ENCODE assay signal across 8 cellular contexts in the genomic region with DNA sequence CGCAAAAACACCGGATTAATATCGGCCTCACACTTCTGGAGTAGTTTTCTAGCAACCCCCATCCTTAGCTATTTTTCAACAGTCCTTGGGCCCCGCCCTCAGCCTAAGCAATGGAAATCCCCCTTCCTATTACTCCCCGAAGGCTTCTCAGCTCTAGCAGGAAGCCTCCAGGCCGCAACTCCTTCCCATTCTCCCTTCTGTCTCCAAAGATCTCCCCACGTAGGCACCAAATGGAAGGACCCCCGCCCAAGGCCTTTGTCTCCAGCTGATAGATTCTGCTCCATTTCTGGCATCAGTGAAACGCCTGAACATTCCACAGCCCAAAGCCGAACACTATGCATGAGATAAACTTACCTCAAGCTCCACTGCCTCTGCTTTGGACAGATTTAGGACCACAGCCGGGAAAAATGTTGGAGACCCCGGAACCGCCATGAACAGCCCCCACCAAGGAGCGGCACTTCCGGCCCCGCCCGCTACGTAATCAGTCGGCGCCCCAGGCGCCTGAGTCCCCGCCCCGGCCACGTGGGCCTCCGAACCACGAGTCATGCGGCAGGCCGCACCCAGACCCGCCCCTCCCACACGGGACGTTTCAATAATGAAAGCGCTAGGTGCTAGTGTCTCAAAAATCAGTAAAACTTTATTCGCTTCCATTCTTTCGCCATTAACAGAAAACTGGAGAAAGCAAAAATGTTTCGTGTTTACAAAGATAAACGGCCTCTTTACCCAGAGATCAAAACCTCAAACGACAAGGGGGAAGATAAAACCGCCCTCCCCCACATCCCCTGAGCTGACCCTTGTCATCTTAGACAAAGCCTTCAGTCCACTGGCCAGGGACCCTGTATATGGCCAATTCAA. TPM values are rescaled to one million over a fixed set of nuclear protein-coding genes. Genes with fewer than 3 reads are reported as not detected.
DNase-seq lines count a peak whose midpoint lies in the region; ATAC-seq and TF ChIP-seq lines count a peak whose summit lies in the region.

TSS of gene NRAS (minus strand) at position 468 of the 855 bp plus-strand sequence. CDS start 611 bp downstream, outside the sequence.

- POLR2A ChIA-PET in T-cell (lab: Charles Lee): interaction anchor here (0.5 to 2.4 kb wide), 10 partner anchors 13 to 905 kb away, joined by 3 to 13 read pairs (median 4); partner anchors contain the start of genes BCAS2 (in 2 of the 2), SIKE1 (in 2 of the 2) and DENND2C (in 1 of the 2)

- no peaks in the 10 kb centered on the region for H3K27me3 Mint-ChIP-seq in T-cell

- H3K27ac ChIP-seq in adipose tissue (ENCODE audit: low read depth, low read length): no peak within 1 kb of the TSS
- H3K27ac ChIP-seq in heart left ventricle: peak within 1 kb of the TSS; percentile 37 to 96 (median 88)
- H3K27ac ChIP-seq in transverse colon: peak within 1 kb of the TSS; percentile 86 to 97 (median 93)

- DNase-seq in GM13976 (ENCODE audit: low spot score) (peak; percentile 93), NCI-H1436 (lab: John Stamatoyannopoulos, UW) (peak; percentile 83), T-cell (peak; percentile 89 to 96 (median 95)), heart left ventricle (peak; percentile 95 to 97 (median 96)), pons (ENCODE audit: low spot score) (peak; percentile 87), transverse colon (peak; percentile 97)

- CTCF ChIA-PET in T-cell (lab: Charles Lee): interaction anchor here (0.5 to 1.3 kb wide), 7 partner anchors 44 to 786 kb away, joined by 3 to 5 read pairs (median 3); partner anchors contain the start of genes BCAS2 (in 1 of the 2) and SIKE1 (in 1 of the 2)

- TF ChIP-seq CTCF in GM13976 (IDR thresholded peaks at IDR 0.05; ENCODE audit: borderline replicate concordance, control extremely low read depth, extremely low read depth, insufficient read depth, missing control alignments) (no peak), heart left ventricle (IDR thresholded peaks at IDR 0.05) (no peak), transverse colon (IDR thresholded peaks at IDR 0.05) (peak in 1 of 5 experiments; percentile 22)

- WGBS in adipose tissue, 3 donors: 0 to 1% (median 0%) methylated on average over 38 of the region's 38 CpGs
- WGBS in heart left ventricle, 4 donors: 0 to 1% (median 1%) methylated on average over 37 to 38 of the region's 38 CpGs
- WGBS in transverse colon (ENCODE audit: low coverage in 1 of 2), 2 donors: 1% methylated on average over 12 to 38 of the region's 38 CpGs

- H3K27ac Mint-ChIP-seq in T-cell: peak within 1 kb of the TSS; percentile 95

- TF ChIP-seq POLR2A in heart left ventricle (IDR thresholded peaks at IDR 0.05) (peak in 1 of 2 donors; percentile 57), transverse colon (IDR thresholded peaks at IDR 0.05) (peak; percentile 84)

- H3K9me3 Mint-ChIP-seq in T-cell: no peaks in the 10 kb centered on the region

- H3K4me3 ChIP-seq in heart left ventricle (peak within 1 kb of the TSS; percentile 61 to 94 (median 83)), transverse colon (peak within 1 kb of the TSS; percentile 64 to 87 (median 81))

- peak within 1 kb of the TSS; percentile 91 to 99 (median 96) for H3K4me3 Mint-ChIP-seq in T-cell

- H3K27me3 ChIP-seq in heart left ventricle (no peaks in the 10 kb centered on the region), transverse colon (no peaks in the 10 kb centered on the region)

- peaks cover 26 to 32% (median 30%) of the 10 kb centered on the region in 3 donors for H3K4me1 Mint-ChIP-seq in T-cell

- in situ Hi-C loops in GM13976 (cut with MboI; ENCODE audit: low sequenced_read_pairs, unreplicated experiment) (no loop called here), transverse colon (cut with MboI; ENCODE audit: low pct_ligation_motif_present in 1 of 4, low pct_unique_long_range_greater_than_20kb in 1 of 4, low sequenced_read_pairs in 3 of 4) (loop anchor here in 1 of 4 donors (25.0 kb wide), 1 partner anchor 129 kb away; the partner anchor contains the start of gene BCAS2)

- TF ChIP-seq EP300 in transverse colon (IDR thresholded peaks at IDR 0.05; ENCODE audit: low read depth): peak; percentile 57

- peaks cover 54% of the 10 kb centered on the region for H3K36me3 Mint-ChIP-seq in T-cell

- no peaks in the 10 kb centered on the region for H3K9me3 ChIP-seq in heart left ventricle
- H3K9me3 ChIP-seq in transverse colon: no peaks in the 10 kb centered on the region

- H3K4me1 ChIP-seq in heart left ventricle (peaks cover 0 to 38% (median 19%) of the 10 kb centered on the region in 12 donors), transverse colon (peaks cover 16 to 56% (median 33%) of the 10 kb centered on the region in 4 donors)

- intact Hi-C loops in heart left ventricle (cut with DNase I) (loop anchor here in 7 of 10 donors (2.0 to 10.0 kb wide), 11 partner anchors 34 to 369 kb away; partner anchors contain the start of genes BCAS2 (in 5 of the 7), CSDE1 (in 3 of the 7) and SIKE1 (in 1 of the 7)), transverse colon (cut with DNase I; ENCODE audit: low total_unique reads) (no loop called here)

- H3K36me3 ChIP-seq in heart left ventricle (peaks cover 0 to 82% (median 72%) of the 10 kb centered on the region in 9 donors), transverse colon (peaks cover 0 to 38% (median 14%) of the 10 kb centered on the region in 4 donors)

- ATAC-seq in HG02840 (IDR thresholded peaks at IDR 0.05; ENCODE audit: low FRiP score, unreplicated experiment): peak; percentile 83
- ATAC-seq in T-cell (replicated peaks in 1 of 4): peak; percentile 95 to 99 (median 98)
- ATAC-seq in heart left ventricle: peak; percentile 98 to 100 (median 100)

RNA-seq across cellular contexts. Expression of gene NRAS, which starts in this region (rescaled TPM):
- total RNA-seq in T-cell (10 to 100 TPM; 19.9 to 29.7 (median 22.1) TPM), heart left ventricle (10 to 100 TPM in 5 of 9 donors, 1 to 10 TPM in 4; 7.1 to 25.7 (median 10.2) TPM), transverse colon (10 to 100 TPM; 14.5 to 56.3 (median 44.6) TPM)
- polyA plus RNA-seq in adipose tissue (10 to 100 TPM in 2 of 3 donors, 1 to 10 TPM in 1; 7.2 to 19.6 (median 14.6) TPM), heart left ventricle (10 to 100 TPM in 1 of 2 donors, 1 to 10 TPM in 1; 4.2 to 19.1 TPM)
